ENCODE assay signal across 16 cellular contexts in genomic region chr2:152448621-152449020, GRCh38.
A peak's percentile ranks its signal among the peaks of the same experiment; 100 is the strongest.
DNase-seq lines count a peak whose midpoint lies in the region; ATAC-seq and TF ChIP-seq lines count a peak whose summit lies in the region.
"Had no signal": no experiment of that assay in that cellular context is flagged by ENCODE, and none has a peak within 500 bp of the region (broad histone marks: within the 10 kb centered on the region; RNA-seq: fewer than 3 reads in every experiment).

No MANE protein-coding gene starts in this region.

- ATAC-seq in GM21360 (IDR thresholded peaks at IDR 0.05; ENCODE audit: unreplicated experiment), result no peak

- no peaks in the 10 kb centered on the region for H3K9me3 Mint-ChIP-seq in mesothelial cell of epicardium

- H3K27ac Mint-ChIP-seq in mesothelial cell of epicardium, result peak overlapping the region; percentile 7
- H3K27ac Mint-ChIP-seq: B cell; CD4-positive, alpha-beta memory T cell had no signal

- no peaks in the 10 kb centered on the region for H3K27me3 Mint-ChIP-seq in mesothelial cell of epicardium (ENCODE audit: low read depth)
- H3K27me3 Mint-ChIP-seq: B cell had no signal

- H3K4me3 Mint-ChIP-seq in mesothelial cell of epicardium, result no peak overlapping the region
- H3K4me3 Mint-ChIP-seq: B cell; CD4-positive, alpha-beta memory T cell had no signal

- peak overlapping the region; percentile 98 for H3K27ac ChIP-seq in temporal lobe (ENCODE audit: low read depth, low read length)
- H3K27ac ChIP-seq: PC-9 had no signal

- DNase-seq in OCI-M1 (lab: John Stamatoyannopoulos, UW), result peak; percentile 21
- DNase-seq in cerebellar cortex (ENCODE audit: low spot score), result peak; percentile 59
- DNase-seq in mesothelial cell of epicardium (ENCODE audit: low spot score in 2 of 2, unreplicated experiment in 2 of 2), result no peak
- DNase-seq in SW 1271 (lab: John Stamatoyannopoulos, UW), result no peak
- no peak for DNase-seq in islet precursor cell
- DNase-seq: Calu3; CD4-positive, alpha-beta memory T cell; NCI-H1105 treated with DMSO at 0.1 percent for 48 hours; NCI-H187; NCI-H2171 treated with DMSO at 0.1 percent for 48 hours; NCI-H446 treated with DMSO at 0.1 percent for 48 hours; NCI-H774; PC-9 had no signal

- no peaks in the 10 kb centered on the region for H3K36me3 Mint-ChIP-seq in mesothelial cell of epicardium
- H3K36me3 Mint-ChIP-seq: CD4-positive, alpha-beta memory T cell had no signal

- H3K4me1 Mint-ChIP-seq in mesothelial cell of epicardium, result peaks cover 26% of the 10 kb centered on the region

- TF ChIP-seq CTCF in mesothelial cell of epicardium (IDR thresholded peaks at IDR 0.05; ENCODE audit: unreplicated experiment), result no peak

Comparison
In these comparisons a context has a peak if more than half of its experiments do, and no peak if none do; other contexts are left out.
1. DNase-seq: peak in OCI-M1 (single experiment) and cerebellar cortex (single experiment); none in mesothelial cell of epicardium (0 of 2), SW 1271 (0 of 2) and islet precursor cell (single experiment).